13 cellular contexts compared by ENCODE assay signal in the genomic region with DNA sequence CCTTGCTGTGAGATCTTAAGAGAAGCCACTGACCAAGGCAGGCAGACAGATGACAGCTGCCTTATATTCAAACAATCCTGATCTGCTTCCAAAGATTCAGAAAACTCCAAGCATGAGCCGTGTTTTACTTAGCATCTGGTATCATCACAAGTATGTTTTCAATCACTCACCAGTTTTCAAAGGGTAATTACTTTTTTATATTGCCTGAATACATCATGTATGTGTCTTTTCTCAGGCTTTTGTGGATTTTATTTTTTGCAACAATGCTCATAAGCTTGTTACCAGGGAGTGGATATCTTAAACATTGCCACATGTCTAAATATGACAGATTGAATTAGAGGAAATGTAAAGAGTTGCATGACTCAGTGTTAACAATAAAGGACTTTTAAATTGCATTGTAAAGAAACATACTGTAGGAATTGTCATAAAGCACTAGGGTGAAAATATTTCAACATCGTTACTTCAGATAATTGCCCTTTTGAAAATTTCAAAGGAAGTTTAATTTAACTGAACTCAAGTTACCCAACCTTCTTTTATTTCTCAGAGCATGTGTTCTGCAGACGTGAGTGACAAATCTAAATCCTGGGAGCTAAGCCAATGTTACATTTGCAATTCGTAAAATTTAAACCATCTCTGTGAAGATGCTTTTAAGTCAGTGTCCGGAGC.
A peak's percentile ranks its signal among the peaks of the same experiment; 100 is the strongest.
DNase-seq lines count a peak whose midpoint lies in the region; ATAC-seq and TF ChIP-seq lines count a peak whose summit lies in the region.
"Had no signal": no experiment of that assay in that cellular context is flagged by ENCODE, and none has a peak within 500 bp of the region (broad histone marks: within the 10 kb centered on the region; RNA-seq: fewer than 3 reads in every experiment).

No MANE protein-coding gene starts in this region.

- peak; percentile 8 for DNase-seq in NCI-H1105 treated with DMSO at 0.1 percent for 48 hours (lab: John Stamatoyannopoulos, UW)
- DNase-seq in NCI-H1105 (lab: John Stamatoyannopoulos, UW): no peak
- DNase-seq in RWPE2 (ENCODE audit: low spot score): no peak
- peak; percentile 75 for DNase-seq in fibroblast of pulmonary artery (ENCODE audit: low read depth)
- DNase-seq in stimulated activated CD4-positive, alpha-beta T cell treated with anti-CD3 and anti-CD28 coated beads, Interleukin-4, amount 100 ng/mL, for 1 hour: no peak
- no peak for DNase-seq in activated CD4-positive, CD25-positive, alpha-beta regulatory T cell (lab: John Stamatoyannopoulos, UW)
- DNase-seq: amygdala, left ventricle myocardium inferior, NCI-H2029 treated with DMSO at 0.1 percent for 48 hours, OCI-M1, substantia nigra had no signal

- H3K36me3 ChIP-seq in RWPE2 (ENCODE audit: low read depth) (no peaks in the 10 kb centered on the region), skeletal muscle satellite cell (ENCODE audit: insufficient read depth, low read length) (no peaks in the 10 kb centered on the region)
- H3K36me3 ChIP-seq: left ventricle myocardium inferior had no signal

- no peak overlapping the region for H3K9ac ChIP-seq in skeletal muscle satellite cell (ENCODE audit: low read depth, low read length)

- H3K9me3 ChIP-seq in RWPE2 (ENCODE audit: severe bottlenecking) (no peaks in the 10 kb centered on the region), skeletal muscle satellite cell (replicated peaks; ENCODE audit: low read length) (no peaks in the 10 kb centered on the region)
- H3K9me3 ChIP-seq: left ventricle myocardium inferior had no signal

- H3K4me2 ChIP-seq in skeletal muscle satellite cell (ENCODE audit: low read length): peak overlapping the region; percentile 34

- H3K4me3 Mint-ChIP-seq in stimulated activated memory B cell treated with anti-CD40 and anti-IgM and Interleukin-4, amounts not matched to agents 10 μg/mL and 1 μg/mL and 100 μg/mL, for 72 hours: no peak overlapping the region

- H3K4me1 ChIP-seq in RWPE2 (ENCODE audit: insufficient read depth, poor library complexity, severe bottlenecking) (peaks cover 11% of the 10 kb centered on the region), skeletal muscle satellite cell (ENCODE audit: control insufficient read depth, insufficient read depth, low read length) (peaks cover 30% of the 10 kb centered on the region)

- no peak overlapping the region for H3K4me3 ChIP-seq in RWPE2 (ENCODE audit: severe bottlenecking)
- no peak overlapping the region for H3K4me3 ChIP-seq in fibroblast of pulmonary artery (replicated peaks; ENCODE audit: low read depth, low read length)
- H3K4me3 ChIP-seq in skeletal muscle satellite cell (ENCODE audit: low read length): no peak overlapping the region
- H3K4me3 ChIP-seq: left ventricle myocardium inferior had no signal

- TF ChIP-seq CTCF in RWPE2 (IDR thresholded peaks at IDR 0.05; ENCODE audit: poor library complexity, severe bottlenecking) (no peak), fibroblast of pulmonary artery (IDR thresholded peaks at IDR 0.05; ENCODE audit: low read length, missing control alignments) (no peak)

- H3K9me3 Mint-ChIP-seq in stimulated activated memory B cell treated with anti-CD40 and anti-IgM and Interleukin-4, amounts not matched to agents 10 μg/mL and 1 μg/mL and 100 μg/mL, for 72 hours: no peaks in the 10 kb centered on the region

- peak; percentile 90 for ATAC-seq in RWPE2 (ENCODE audit: low read depth)
- ATAC-seq in stimulated activated memory B cell treated with anti-CD40 and anti-IgM and Interleukin-4, amounts not matched to agents 10 μg/mL and 1 μg/mL and 100 μg/mL, for 72 hours: no peak

- no peaks in the 10 kb centered on the region for H3K27me3 Mint-ChIP-seq in stimulated activated memory B cell treated with anti-CD40 and anti-IgM and Interleukin-4, amounts not matched to agents 10 μg/mL and 1 μg/mL and 100 μg/mL, for 72 hours

- no peaks in the 10 kb centered on the region for H3K4me1 Mint-ChIP-seq in stimulated activated memory B cell treated with anti-CD40 and anti-IgM and Interleukin-4, amounts not matched to agents 10 μg/mL and 1 μg/mL and 100 μg/mL, for 72 hours

- no peak overlapping the region for H3K27ac Mint-ChIP-seq in stimulated activated memory B cell treated with anti-CD40 and anti-IgM and Interleukin-4, amounts not matched to agents 10 μg/mL and 1 μg/mL and 100 μg/mL, for 72 hours

- H3K27me3 ChIP-seq in RWPE2 (ENCODE audit: insufficient read depth, poor library complexity, severe bottlenecking): no peaks in the 10 kb centered on the region
- no peaks in the 10 kb centered on the region for H3K27me3 ChIP-seq in skeletal muscle satellite cell (ENCODE audit: control insufficient read depth, insufficient read depth, low read length)

- no peaks in the 10 kb centered on the region for H3K36me3 Mint-ChIP-seq in stimulated activated memory B cell treated with anti-CD40 and anti-IgM and Interleukin-4, amounts not matched to agents 10 μg/mL and 1 μg/mL and 100 μg/mL, for 72 hours

- peak overlapping the region; percentile 12 for H3K27ac ChIP-seq in RWPE2 (ENCODE audit: poor library complexity, severe bottlenecking)
- H3K27ac ChIP-seq: left ventricle myocardium inferior had no signal

Comparison
In these comparisons a context has a peak if more than half of its experiments do, and no peak if none do; other contexts are left out.
1. DNase-seq: peak in NCI-H1105 treated with DMSO at 0.1 percent for 48 hours (single experiment) and fibroblast of pulmonary artery (single experiment); none in NCI-H1105 (single experiment), RWPE2 (single experiment), stimulated activated CD4-positive, alpha-beta T cell treated with anti-CD3 and anti-CD28 coated beads, Interleukin-4, amount 100 ng/mL, for 1 hour (single experiment) and activated CD4-positive, CD25-positive, alpha-beta regulatory T cell (0 of 4).